Comparison of ENCODE assay signal across 18 cellular contexts in the genomic region with DNA sequence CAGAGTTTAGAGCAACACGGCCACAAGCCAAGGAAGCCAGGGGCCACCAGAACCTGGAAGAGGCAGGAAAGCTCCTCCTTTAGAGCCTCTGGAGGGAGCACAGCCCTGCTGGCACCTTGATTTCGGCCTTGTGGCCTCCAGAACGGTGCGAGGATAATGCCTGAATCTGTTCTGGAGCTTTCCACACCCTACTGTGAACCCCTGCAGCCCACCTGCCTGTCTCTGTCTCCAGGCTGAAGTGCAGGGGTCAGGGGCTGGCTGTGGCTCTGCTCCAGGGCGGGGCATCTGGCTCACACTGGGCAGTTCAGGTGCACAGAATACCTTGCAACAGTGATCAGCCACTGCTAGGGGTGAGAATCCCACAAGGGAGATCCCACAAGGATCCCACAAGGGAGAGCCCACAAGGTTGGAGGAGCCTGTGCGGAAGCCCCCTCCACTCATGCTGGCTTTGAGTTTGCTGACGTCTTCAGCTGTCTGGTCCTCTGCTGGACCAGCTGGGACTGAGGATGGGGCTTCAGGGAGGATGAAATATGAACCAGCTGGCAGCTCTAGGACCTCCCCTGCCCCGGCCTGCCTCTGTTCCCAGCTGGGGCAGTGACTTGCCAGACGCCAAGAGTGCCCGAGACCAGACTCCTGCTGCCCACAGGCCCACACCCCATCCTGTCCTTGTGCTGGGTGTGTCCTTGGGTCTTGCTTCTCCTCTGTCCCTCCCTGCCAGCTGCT. TPM values are rescaled to one million over a fixed set of nuclear protein-coding genes. Genes with fewer than 3 reads are reported as not detected.
"Had no signal": no experiment of that assay in that cellular context is flagged by ENCODE, and none has a peak within 500 bp of the region (broad histone marks: within the 10 kb centered on the region; RNA-seq: fewer than 3 reads in every experiment).

No MANE protein-coding gene starts in this region.

- H3K36me3 ChIP-seq: left ventricle myocardium inferior, neural progenitor cell had no signal

- H3K27ac ChIP-seq: body of pancreas, left ventricle myocardium inferior, neural progenitor cell, parathyroid adenoma, VCaP had no signal

- H3K9me3 ChIP-seq: body of pancreas, left ventricle myocardium inferior had no signal

- H3K27me3 ChIP-seq: body of pancreas, neural progenitor cell had no signal

- ATAC-seq: activated CD8-positive, alpha-beta T cell treated with anti-CD3 and anti-CD28 coated beads for 36 hours; body of pancreas; esophagus mucosa; T-cell had no signal

- H3K4me1 ChIP-seq: body of pancreas, left ventricle myocardium inferior, parathyroid adenoma had no signal

- DNase-seq: activated CD4-positive, alpha-beta T cell treated with anti-CD3 and anti-CD28 coated beads for 4 hours; activated CD8-positive, alpha-beta T cell treated with anti-CD3 and anti-CD28 coated beads for 36 hours; activated naive CD4-positive, alpha-beta T cell treated with anti-CD3 and anti-CD28 coated beads, Interleukin-2, amount 10 ng/mL, durations not matched to agents 7 days and 5 days; body of pancreas; dermis blood vessel endothelial cell; left ventricle myocardium inferior; mesenchymal stem cell; retina; stimulated activated naive CD4-positive, alpha-beta T cell; T1000 had no signal

- H3K4me3 ChIP-seq: body of pancreas, left ventricle myocardium inferior, neural progenitor cell, smooth muscle cell had no signal

RNA-seq across cellular contexts. Expression of a gene that starts 56.4 kb away (rescaled TPM):
- total RNA-seq: activated CD8-positive, alpha-beta T cell treated with anti-CD3 and anti-CD28 coated beads for 36 hours; activated T-helper 1 cell treated with anti-CD3 and anti-CD28 coated beads, Interleukin-12 subunit alpha, Interleukin-12 subunit beta, Interleukin-2, Interleukin-4 antibody, amounts not matched to agents 30 ng/mL and 10 ng/mL and 1 ng/mL, durations not matched to agents 14 hours and 24 hours and 36 hours; body of pancreas; dermis blood vessel endothelial cell; esophagus mucosa; left ventricle myocardium inferior; smooth muscle cell; T-cell; temporal lobe had no signal
- polyA plus RNA-seq: smooth muscle cell had no signal
